Comparison of ENCODE assay signal across 17 cellular contexts in genomic region chr4:75015627-75016026, GRCh38.
"Had no signal": no experiment of that assay in that cellular context is flagged by ENCODE, and none has a peak within 500 bp of the region (broad histone marks: within the 10 kb centered on the region; RNA-seq: fewer than 3 reads in every experiment).

No MANE protein-coding gene starts in this region.

- H3K4me1 Mint-ChIP-seq: activated CD4-positive, alpha-beta T cell treated with anti-CD3 and anti-CD28 coated beads for 36 hours; activated CD8-positive, alpha-beta memory T cell treated with anti-CD3 and anti-CD28 coated beads, Interleukin-2, amount 10 ng/mL, durations not matched to agents 7 days and 5 days; immature natural killer cell had no signal

- H3K27me3 ChIP-seq: SJCRH30, transverse colon had no signal

- H3K4me3 ChIP-seq: coronary artery, SJCRH30, transverse colon had no signal

- DNase-seq: activated CD4-positive, alpha-beta memory T cell treated with anti-CD3 and anti-CD28 coated beads for 36 hours; activated CD4-positive, alpha-beta T cell treated with anti-CD3 and anti-CD28 coated beads for 36 hours; activated CD8-positive, alpha-beta memory T cell treated with anti-CD3 and anti-CD28 coated beads, Interleukin-2, amount 10 ng/mL, durations not matched to agents 7 days and 5 days; activated naive CD4-positive, alpha-beta T cell treated with anti-CD3 and anti-CD28 coated beads, Interleukin-2, amount 50 U/mL, for 16 hours; activated T-cell treated with anti-CD3 and anti-CD28 coated beads, Interleukin-2, amount 50 U/mL, for 24 hours; caudate nucleus; foreskin fibroblast; immature natural killer cell; occipital lobe; SJCRH30; stimulated activated CD4-positive, alpha-beta T cell treated with anti-CD3 and anti-CD28 coated beads, Interleukin-2, amount 100 ng/mL, for 48 hours; T-helper 2 cell; transverse colon had no signal

- H3K27me3 Mint-ChIP-seq: activated CD4-positive, alpha-beta memory T cell treated with anti-CD3 and anti-CD28 coated beads for 36 hours; activated CD4-positive, alpha-beta T cell treated with anti-CD3 and anti-CD28 coated beads for 36 hours; activated CD8-positive, alpha-beta memory T cell treated with anti-CD3 and anti-CD28 coated beads, Interleukin-2, amount 10 ng/mL, durations not matched to agents 7 days and 5 days; activated T-cell treated with anti-CD3 and anti-CD28 coated beads, Interleukin-2, amount 50 U/mL, for 24 hours; memory B cell; stimulated activated memory B cell treated with anti-CD40 and anti-IgM and Interleukin-4, amounts not matched to agents 10 μg/mL and 1 μg/mL and 100 μg/mL, for 72 hours had no signal

- ATAC-seq: activated CD4-positive, alpha-beta T cell treated with anti-CD3 and anti-CD28 coated beads for 36 hours; activated CD8-positive, alpha-beta memory T cell treated with anti-CD3 and anti-CD28 coated beads, Interleukin-2, amount 10 ng/mL, durations not matched to agents 7 days and 5 days; stimulated activated memory B cell treated with anti-CD40 and anti-IgM and Interleukin-4, amounts not matched to agents 10 μg/mL and 1 μg/mL and 100 μg/mL, for 72 hours had no signal

- H3K9me3 Mint-ChIP-seq: activated CD4-positive, alpha-beta memory T cell treated with anti-CD3 and anti-CD28 coated beads for 36 hours; activated T-cell treated with anti-CD3 and anti-CD28 coated beads, Interleukin-2, amount 50 U/mL, for 24 hours; memory B cell; nephron; stimulated activated memory B cell treated with anti-CD40 and anti-IgM and Interleukin-4, amounts not matched to agents 10 μg/mL and 1 μg/mL and 100 μg/mL, for 72 hours had no signal

- H3K4me3 Mint-ChIP-seq: activated CD4-positive, alpha-beta memory T cell treated with anti-CD3 and anti-CD28 coated beads for 36 hours; activated CD4-positive, alpha-beta T cell treated with anti-CD3 and anti-CD28 coated beads for 36 hours; activated CD8-positive, alpha-beta memory T cell treated with anti-CD3 and anti-CD28 coated beads, Interleukin-2, amount 10 ng/mL, durations not matched to agents 7 days and 5 days; activated T-cell treated with anti-CD3 and anti-CD28 coated beads, Interleukin-2, amount 50 U/mL, for 24 hours; immature natural killer cell; memory B cell; nephron; stimulated activated memory B cell treated with anti-CD40 and anti-IgM and Interleukin-4, amounts not matched to agents 10 μg/mL and 1 μg/mL and 100 μg/mL, for 72 hours had no signal

- H3K27ac Mint-ChIP-seq: activated CD4-positive, alpha-beta memory T cell treated with anti-CD3 and anti-CD28 coated beads for 36 hours; activated CD4-positive, alpha-beta T cell treated with anti-CD3 and anti-CD28 coated beads for 36 hours; activated CD8-positive, alpha-beta memory T cell treated with anti-CD3 and anti-CD28 coated beads, Interleukin-2, amount 10 ng/mL, durations not matched to agents 7 days and 5 days; activated T-cell treated with anti-CD3 and anti-CD28 coated beads, Interleukin-2, amount 50 U/mL, for 24 hours; immature natural killer cell; memory B cell; nephron; stimulated activated memory B cell treated with anti-CD40 and anti-IgM and Interleukin-4, amounts not matched to agents 10 μg/mL and 1 μg/mL and 100 μg/mL, for 72 hours had no signal

- H3K27ac ChIP-seq: coronary artery, SJCRH30, transverse colon had no signal

- H3K36me3 Mint-ChIP-seq: activated CD4-positive, alpha-beta memory T cell treated with anti-CD3 and anti-CD28 coated beads for 36 hours; activated CD8-positive, alpha-beta memory T cell treated with anti-CD3 and anti-CD28 coated beads, Interleukin-2, amount 10 ng/mL, durations not matched to agents 7 days and 5 days; immature natural killer cell had no signal

- H3K4me1 ChIP-seq: SJCRH30 had no signal

- H3K9me3 ChIP-seq: SJCRH30, transverse colon had no signal
